27 cellular contexts compared by ENCODE assay signal in the genomic region with DNA sequence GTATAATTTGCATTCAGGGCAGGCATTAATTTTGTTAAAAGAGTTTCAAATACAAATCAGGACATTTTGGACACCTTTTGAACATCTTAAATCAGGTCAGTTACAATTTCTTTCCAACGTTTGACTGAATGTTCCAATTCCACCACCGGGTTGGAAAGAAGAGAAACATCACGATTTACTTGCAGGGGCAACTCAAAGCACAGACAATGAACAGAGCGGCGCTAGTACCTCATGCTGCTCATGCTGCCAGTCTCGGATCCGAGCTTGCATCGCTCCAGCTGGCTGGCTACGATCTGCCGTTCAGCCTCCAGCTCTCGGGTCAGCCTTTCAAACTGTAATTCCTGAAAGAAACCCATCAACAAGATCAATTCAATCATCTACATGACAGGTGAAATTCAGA.
DNase-seq lines count a peak whose midpoint lies in the region; ATAC-seq and TF ChIP-seq lines count a peak whose summit lies in the region.
"Had no signal": no experiment of that assay in that cellular context is flagged by ENCODE, and none has a peak within 500 bp of the region (broad histone marks: within the 10 kb centered on the region; RNA-seq: fewer than 3 reads in every experiment).

No MANE protein-coding gene starts in this region.

- no peak overlapping the region for H3K4me2 ChIP-seq in GM23338

- H3K36me3 Mint-ChIP-seq in GM23338 (ENCODE audit: low read depth): no peaks in the 10 kb centered on the region
- H3K36me3 Mint-ChIP-seq: activated naive CD8-positive, alpha-beta T cell; natural killer cell had no signal

- ATAC-seq in GM23338: no peak
- ATAC-seq: body of pancreas; K562; natural killer cell; stimulated activated naive B cell treated with anti-CD40 and anti-IgM and Interleukin-4, amounts not matched to agents 10 μg/mL and 1 μg/mL and 100 μg/mL, for 72 hours; upper lobe of right lung had no signal

- H2AFZ ChIP-seq in GM23338: no peak overlapping the region

- DNase-seq in GM23338 (ENCODE audit: low spot score) (no peak), astrocyte of the cerebellum (ENCODE audit: low read depth) (peak; percentile 8), globus pallidus (ENCODE audit: low spot score) (peak; percentile 95), occipital lobe (lab: John Stamatoyannopoulos, UW) (peak; percentile 58), DMS53 (lab: John Stamatoyannopoulos, UW) (no peak), MV-4-11 (lab: John Stamatoyannopoulos, UW) (no peak)
- DNase-seq in effector CD4-positive, alpha-beta T cell: no peak
- DNase-seq in stimulated activated CD4-positive, alpha-beta T cell treated with anti-CD3 and anti-CD28 coated beads, Interleukin-4, amount 100 ng/mL, for 24 hours: no peak
- DNase-seq: activated CD4-positive, alpha-beta T cell treated with anti-CD3 and anti-CD28 coated beads, Interleukin-2, amount 10 ng/mL, durations not matched to agents 24 days and 14 days; activated effector memory CD4-positive, alpha-beta T cell treated with anti-CD3 and anti-CD28 coated beads, Interleukin-2, amount 50 U/mL, for 16 hours; activated T-cell treated with anti-CD3 and anti-CD28 coated beads, Interleukin-2, amount 50 U/mL, for 24 hours; body of pancreas; DMS153; HCEC 1CT; natural killer cell; NCI-H1105; NCI-H187; NCI-H524 treated with DMSO at 0.1 percent for 48 hours; retina; stimulated activated naive B cell treated with anti-CD40 and anti-IgM and Interleukin-4, amounts not matched to agents 10 μg/mL and 1 μg/mL and 100 μg/mL, for 72 hours; T1000; upper lobe of right lung; WERI-Rb-1 had no signal

- no peak for TF ChIP-seq CTCF in GM23338 (conservative IDR thresholded peaks at IDR 0.05; ENCODE audit: low read depth in 2 of 2)
- no peak for TF ChIP-seq CTCF in astrocyte of the cerebellum (IDR thresholded peaks at IDR 0.05; ENCODE audit: low read depth, low read length, missing control alignments)

- H3K4me1 ChIP-seq in GM23338 (ENCODE audit: insufficient read depth): no peaks in the 10 kb centered on the region
- H3K4me1 ChIP-seq: body of pancreas, suprapubic skin, upper lobe of right lung had no signal

- no peaks in the 10 kb centered on the region for H3F3A ChIP-seq in GM23338 (replicated peaks; ENCODE audit: low read depth)

- H3K27ac ChIP-seq in GM23338 (ENCODE audit: low read depth): no peak overlapping the region
- H3K27ac ChIP-seq: body of pancreas, skin epidermis, suprapubic skin, upper lobe of right lung, WERI-Rb-1 had no signal

- H3K27me3 ChIP-seq in GM23338 (ENCODE audit: insufficient read depth): no peaks in the 10 kb centered on the region
- H3K27me3 ChIP-seq: body of pancreas, suprapubic skin, upper lobe of right lung had no signal

- no peaks in the 10 kb centered on the region for H3K36me3 ChIP-seq in GM23338 (ENCODE audit: insufficient read depth)
- H3K36me3 ChIP-seq: suprapubic skin, upper lobe of right lung, WERI-Rb-1 had no signal

- in situ Hi-C loops in astrocyte of the cerebellum (cut with HindIII; ENCODE audit: low sequenced_read_pairs): no loop called here

- H3K27me3 Mint-ChIP-seq in GM23338 (ENCODE audit: insufficient read depth, low read depth, poor library complexity): no peaks in the 10 kb centered on the region
- H3K27me3 Mint-ChIP-seq: activated CD4-positive, alpha-beta T cell treated with anti-CD3 and anti-CD28 coated beads, Interleukin-2, amount 10 ng/mL, durations not matched to agents 24 days and 14 days; activated naive CD8-positive, alpha-beta T cell; activated T-cell treated with anti-CD3 and anti-CD28 coated beads, Interleukin-2, amount 50 U/mL, for 24 hours; stimulated activated naive B cell treated with anti-CD40 and anti-IgM and Interleukin-4, amounts not matched to agents 10 μg/mL and 1 μg/mL and 100 μg/mL, for 72 hours had no signal

- no peaks in the 10 kb centered on the region for H3K79me2 ChIP-seq in GM23338 (replicated peaks; ENCODE audit: insufficient read depth)

- H4K20me1 ChIP-seq in GM23338 (replicated peaks; ENCODE audit: insufficient read depth): no peaks in the 10 kb centered on the region

- 0 out of 2 replicates have a peak, but pooled peaks cover 9% of the 10 kb centered on the region for H3K9me2 ChIP-seq in GM23338 (ENCODE audit: insufficient read depth)

- no peaks in the 10 kb centered on the region for H3K9me3 Mint-ChIP-seq in GM23338
- H3K9me3 Mint-ChIP-seq: activated CD4-positive, alpha-beta T cell treated with anti-CD3 and anti-CD28 coated beads, Interleukin-2, amount 10 ng/mL, durations not matched to agents 24 days and 14 days; natural killer cell had no signal

- peaks cover 3% of the 10 kb centered on the region; the same call in 1 of the 3 replicates for H3K4me1 Mint-ChIP-seq in GM23338
- H3K4me1 Mint-ChIP-seq: activated CD4-positive, alpha-beta T cell treated with anti-CD3 and anti-CD28 coated beads, Interleukin-2, amount 10 ng/mL, durations not matched to agents 24 days and 14 days; stimulated activated naive B cell treated with anti-CD40 and anti-IgM and Interleukin-4, amounts not matched to agents 10 μg/mL and 1 μg/mL and 100 μg/mL, for 72 hours had no signal

- H3K4me3 Mint-ChIP-seq in GM23338: no peak overlapping the region
- H3K4me3 Mint-ChIP-seq: activated CD4-positive, alpha-beta T cell treated with anti-CD3 and anti-CD28 coated beads, Interleukin-2, amount 10 ng/mL, durations not matched to agents 24 days and 14 days; activated naive CD8-positive, alpha-beta T cell; activated T-cell treated with anti-CD3 and anti-CD28 coated beads, Interleukin-2, amount 50 U/mL, for 24 hours; natural killer cell; stimulated activated naive B cell treated with anti-CD40 and anti-IgM and Interleukin-4, amounts not matched to agents 10 μg/mL and 1 μg/mL and 100 μg/mL, for 72 hours had no signal

- H3K4me3 ChIP-seq in GM23338: no peak overlapping the region
- H3K4me3 ChIP-seq in astrocyte of the cerebellum (ENCODE audit: low read depth, low read length): no peak overlapping the region
- H3K4me3 ChIP-seq: body of pancreas, K562, skin epidermis, suprapubic skin, upper lobe of right lung had no signal

- H3K27ac Mint-ChIP-seq in GM23338: peak overlapping the region; percentile 35; the same call in 1 of the 2 replicates
- H3K27ac Mint-ChIP-seq: activated CD4-positive, alpha-beta T cell treated with anti-CD3 and anti-CD28 coated beads, Interleukin-2, amount 10 ng/mL, durations not matched to agents 24 days and 14 days; activated naive CD8-positive, alpha-beta T cell; activated T-cell treated with anti-CD3 and anti-CD28 coated beads, Interleukin-2, amount 50 U/mL, for 24 hours; natural killer cell; stimulated activated naive B cell treated with anti-CD40 and anti-IgM and Interleukin-4, amounts not matched to agents 10 μg/mL and 1 μg/mL and 100 μg/mL, for 72 hours had no signal

TF ChIP-seq in GM23338, 12 proteins besides CTCF, POLR2A, EP300 and RAD21 (continues in another document):
- no peak for TF ChIP-seq ZNF114 (CRISPR knock-in tag; IDR thresholded peaks at IDR 0.05)
- no peak for TF ChIP-seq JUNB (IDR thresholded peaks at IDR 0.05; ENCODE audit: unreplicated experiment)
- TF ChIP-seq EZH2phosphoT487 (IDR thresholded peaks at IDR 0.05; ENCODE audit: unreplicated experiment): no peak
- TF ChIP-seq ZNF331 (CRISPR knock-in tag; IDR thresholded peaks at IDR 0.05; ENCODE audit: low read depth): no peak
- TF ChIP-seq CREB1 (CRISPR knock-in tag; IDR thresholded peaks at IDR 0.05; ENCODE audit: low read depth): no peak
- no peak for TF ChIP-seq ETS1 (IDR thresholded peaks at IDR 0.05)
- TF ChIP-seq EZH2 (IDR thresholded peaks at IDR 0.05; ENCODE audit: low read depth, unreplicated experiment): no peak

Comparison
In these comparisons a context has a peak if more than half of its experiments do, and no peak if none do; other contexts are left out.
1. DNase-seq: peak in astrocyte of the cerebellum (single experiment), globus pallidus (single experiment) and occipital lobe (single experiment); none in GM23338 (single experiment), DMS53 (single experiment), MV-4-11 (single experiment), effector CD4-positive, alpha-beta T cell (single experiment) and stimulated activated CD4-positive, alpha-beta T cell treated with anti-CD3 and anti-CD28 coated beads, Interleukin-4, amount 100 ng/mL, for 24 hours (single experiment).